8 cellular contexts compared by ENCODE assay signal in the genomic region with DNA sequence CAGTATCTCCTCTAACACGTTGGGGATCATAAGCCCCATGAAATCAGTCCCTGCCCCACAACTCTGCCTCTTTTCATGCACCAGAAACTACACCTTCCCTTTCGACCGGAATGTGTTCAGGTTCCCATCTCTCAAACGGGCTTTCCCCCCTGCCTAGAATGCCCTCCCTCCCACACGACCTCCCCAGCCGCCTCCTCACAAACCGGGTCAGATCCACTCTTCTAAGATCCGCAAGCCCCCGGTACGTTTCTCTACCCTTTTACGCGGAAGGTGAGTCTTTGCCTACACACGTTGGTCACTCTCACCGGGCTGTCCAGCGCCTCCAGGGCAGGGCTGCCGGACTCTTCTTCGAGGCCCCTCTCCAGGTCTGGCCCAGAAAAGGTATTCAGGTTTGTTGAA. TPM values are rescaled to one million over a fixed set of nuclear protein-coding genes. Genes with fewer than 3 reads are reported as not detected.
DNase-seq lines count a peak whose midpoint lies in the region; ATAC-seq and TF ChIP-seq lines count a peak whose summit lies in the region.

No MANE protein-coding gene starts in this region.

- H2BK12ac ChIP-seq in H9 (ENCODE audit: insufficient read length, low read depth, low read length), result no peak overlapping the region

- H2BK5ac ChIP-seq in H9 (ENCODE audit: insufficient read length, low read length), result no peak overlapping the region

- no peaks in the 10 kb centered on the region; the same call in 1 of the 2 replicates for H3K27me3 Mint-ChIP-seq in H9 (ENCODE audit: low read depth)
- no peaks in the 10 kb centered on the region for H3K27me3 Mint-ChIP-seq in T-helper 17 cell

- no peak overlapping the region for H4K5ac ChIP-seq in H9 (ENCODE audit: insufficient read length, low read depth, low read length)

- H3K36me3 Mint-ChIP-seq in H9 (ENCODE audit: insufficient read depth in 1 of 3, low read depth in 3 of 3) (peaks cover 7 to 27% (median 10%) of the 10 kb centered on the region in 3 experiments; a peak in 6 of 7 replicates), T-helper 17 cell (ENCODE audit: low read depth) (peaks cover 2% of the 10 kb centered on the region)

- H3K9ac ChIP-seq in H9 (ENCODE audit: extremely low read depth, insufficient read length, low read length), result peak overlapping the region; percentile 94

- peak overlapping the region; percentile 37 for H3K14ac ChIP-seq in H9 (ENCODE audit: insufficient read depth, low read length)

- H4K20me1 ChIP-seq in H9 (ENCODE audit: control insufficient read depth, insufficient read depth, insufficient read length), result no peaks in the 10 kb centered on the region

- no peak overlapping the region for H3K23ac ChIP-seq in H9 (ENCODE audit: insufficient read length, low read depth, low read length)

- peaks cover 50% of the 10 kb centered on the region for H3K79me2 ChIP-seq in H9 (ENCODE audit: insufficient read depth, low read length)

- no peak overlapping the region for H3K56ac ChIP-seq in H9 (ENCODE audit: insufficient read length, low read depth, low read length)

- H3K79me1 ChIP-seq in H9 (ENCODE audit: insufficient read depth, low read depth, low read length, poor library complexity, severe bottlenecking), result peaks cover 2% of the 10 kb centered on the region

- H3K23me2 ChIP-seq in H9 (ENCODE audit: insufficient read length, low read depth, low read length, poor library complexity, severe bottlenecking), result peaks cover 10% of the 10 kb centered on the region

- H3K27ac ChIP-seq in H9 (ENCODE audit: insufficient read length, low read depth, low read length) (no peak overlapping the region), epithelial cell of prostate (peak overlapping the region; percentile 36)

- H3K4me3 Mint-ChIP-seq in H9, result peak overlapping the region; percentile 95 to 99
- H3K4me3 Mint-ChIP-seq in T-helper 17 cell, result peak overlapping the region; percentile 96

- no peak overlapping the region for H4K8ac ChIP-seq in H9 (replicated peaks; ENCODE audit: insufficient read length, low read depth, low read length)

- no peak overlapping the region for H3K18ac ChIP-seq in H9 (ENCODE audit: insufficient read length, low read depth, low read length)

- H2BK20ac ChIP-seq in H9 (ENCODE audit: low read depth, low read length, poor library complexity, severe bottlenecking), result no peak overlapping the region

- peak overlapping the region; percentile 8 to 86 (median 53) for H3K27ac Mint-ChIP-seq in H9
- peak overlapping the region; percentile 92 for H3K27ac Mint-ChIP-seq in T-helper 17 cell

- no peak overlapping the region for H3T11ph ChIP-seq in H9 (ENCODE audit: low read length)

- H3K4me1 Mint-ChIP-seq in H9 (peaks cover 22 to 23% of the 10 kb centered on the region in 2 experiments), T-helper 17 cell (peaks cover 36% of the 10 kb centered on the region)

- H3K9me3 Mint-ChIP-seq in H9, result no peaks in the 10 kb centered on the region

- DNase-seq in BE2C (no peak), H9 (no peak), T-helper 17 cell (no peak), epithelial cell of prostate (ENCODE audit: low read depth, low spot score) (no peak), NCI-H187 (lab: John Stamatoyannopoulos, UW) (no peak), cerebellar nuclear complex (lab: John Stamatoyannopoulos, UW) (no peak)

- no CpG with 5 or more reads among the region's 17 CpGs for WGBS in H9 (ENCODE audit: extremely low coverage, insufficient read length, low lambda C conversion rate)

- H4K91ac ChIP-seq in H9 (ENCODE audit: insufficient read length, low read depth, low read length), result no peak overlapping the region

- H2BK120ac ChIP-seq in H9 (ENCODE audit: low read depth, low read length, poor library complexity, severe bottlenecking), result no peak overlapping the region

- H3K36me3 ChIP-seq in BE2C (no peaks in the 10 kb centered on the region), neuron (ENCODE audit: insufficient read depth, low read length) (peaks cover 13% of the 10 kb centered on the region)

- H3K4me1 ChIP-seq in BE2C, result no peaks in the 10 kb centered on the region
- H3K4me1 ChIP-seq in H9 (ENCODE audit: insufficient read depth, low read length), result no peaks in the 10 kb centered on the region
- H3K4me1 ChIP-seq in neuron (ENCODE audit: insufficient read depth, low read length), result peaks cover 16% of the 10 kb centered on the region

- no peak overlapping the region for H2AK5ac ChIP-seq in H9 (ENCODE audit: insufficient read length, low read length)

- no peak for TF ChIP-seq CTCF in BE2C (IDR thresholded peaks at IDR 0.05; ENCODE audit: low read depth, low read length)
- TF ChIP-seq CTCF in H9 (conservative IDR thresholded peaks at IDR 0.05), result no peak

- H3K9me3 ChIP-seq in BE2C, result no peaks in the 10 kb centered on the region; the same call in 1 of the 2 replicates
- H3K9me3 ChIP-seq in H9 (ENCODE audit: control insufficient read depth, low read depth, low read length), result no peaks in the 10 kb centered on the region
- H3K9me3 ChIP-seq in T-helper 17 cell (ENCODE audit: control insufficient read depth, low read length, poor library complexity, severe bottlenecking), result no peaks in the 10 kb centered on the region
- no peaks in the 10 kb centered on the region for H3K9me3 ChIP-seq in neuron (ENCODE audit: low read length)

- no peak overlapping the region; the same call in 1 of the 2 replicates for H3K4ac ChIP-seq in H9 (ENCODE audit: low read depth, low read length)

- H3K4me2 ChIP-seq in H9 (ENCODE audit: insufficient read depth, insufficient read length, low read length), result peak overlapping the region; percentile 98

- no peaks in the 10 kb centered on the region for H3K27me3 ChIP-seq in BE2C
- H3K27me3 ChIP-seq in H9 (ENCODE audit: insufficient read depth, low read length), result no peaks in the 10 kb centered on the region
- H3K27me3 ChIP-seq in neuron (ENCODE audit: insufficient read depth, low read length), result no peaks in the 10 kb centered on the region

- H3K4me3 ChIP-seq in BE2C (ENCODE audit: low read depth, low read length) (peak overlapping the region; percentile 83), neuron (ENCODE audit: low read length) (peak overlapping the region; percentile 90)

- no peak overlapping the region for H2AFZ ChIP-seq in H9 (ENCODE audit: low read length)
- H2AFZ ChIP-seq in neuron (ENCODE audit: low read depth, low read length), result peak overlapping the region; percentile 29

- ATAC-seq in T-helper 17 cell (peak; percentile 39), GM21528 (IDR thresholded peaks at IDR 0.05; ENCODE audit: low FRiP score, unreplicated experiment) (no peak)

- H2BK15ac ChIP-seq in H9 (ENCODE audit: low read depth, low read length), result no peak overlapping the region

RNA-seq across cellular contexts. Expression of a gene that starts 0.7 kb away (rescaled TPM):
- 32.4 TPM for polyA plus RNA-seq in BE2C (2012; ENCODE audit: insufficient read depth, insufficient read length, low read depth)
- 66.7 and 69.9 TPM in 2 replicates for total RNA-seq in H9 (2021)
- total RNA-seq in T-helper 17 cell, result 1 to 10 TPM; 7.5 to 9.0 TPM

RNA-seq across cellular contexts. Expression of a gene that starts 17.9 kb away (rescaled TPM):
- 58.1 TPM for polyA plus RNA-seq in BE2C (2012; ENCODE audit: insufficient read depth, insufficient read length, low read depth)
- 83.2 and 85.6 TPM in 2 replicates for total RNA-seq in H9 (2021)
- 10 to 100 TPM; 66.3 to 78.0 TPM for total RNA-seq in T-helper 17 cell

RNA-seq across cellular contexts. Expression of a gene that starts 18.3 kb away (rescaled TPM):
- polyA plus RNA-seq in BE2C (2012; ENCODE audit: insufficient read depth, insufficient read length, low read depth), result 18.3 TPM
- total RNA-seq in H9 (2021), result 28.6 and 30.7 TPM in 2 replicates
- total RNA-seq in T-helper 17 cell, result 10 to 100 TPM; 19.2 to 31.0 TPM

RNA-seq across cellular contexts. Expression of a gene that starts 29.1 kb away (rescaled TPM):
- polyA plus RNA-seq in BE2C (2012; ENCODE audit: insufficient read depth, insufficient read length, low read depth), result 201 TPM
- 390 and 395 TPM in 2 replicates for total RNA-seq in H9 (2021)
- 10 to 100 TPM; 63.8 to 71.6 TPM for total RNA-seq in T-helper 17 cell

RNA-seq across cellular contexts. Expression of a gene that starts 48.1 kb away (rescaled TPM):
- 62.9 TPM for polyA plus RNA-seq in BE2C (2012; ENCODE audit: insufficient read depth, insufficient read length, low read depth)
- 78.9 and 81.9 TPM in 2 replicates for total RNA-seq in H9 (2021)
- 10 to 100 TPM; 57.7 to 72.7 TPM for total RNA-seq in T-helper 17 cell
